In the genomic region with DNA sequence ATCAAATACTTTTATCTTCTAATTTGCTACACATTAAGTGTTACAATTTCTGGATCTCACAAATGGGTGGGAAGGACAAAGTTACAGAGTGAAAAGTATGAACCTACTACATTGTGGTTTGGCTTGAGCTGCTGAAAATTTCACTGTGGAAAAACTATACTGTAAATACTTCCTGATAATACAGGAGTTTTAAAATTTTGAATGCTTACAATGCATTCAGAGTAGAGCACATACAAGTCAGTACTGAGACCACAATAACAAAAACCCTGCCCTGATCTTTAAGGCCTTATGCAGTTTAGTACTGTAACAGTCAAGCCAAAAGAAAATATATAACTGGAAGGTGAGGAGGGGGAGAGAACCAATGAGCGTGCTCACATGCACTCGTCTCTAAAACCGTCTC, we compare ENCODE assay signal across 24 cellular contexts. TPM values are rescaled to one million over a fixed set of nuclear protein-coding genes. Genes with fewer than 3 reads are reported as not detected.
DNase-seq lines count a peak whose midpoint lies in the region; ATAC-seq and TF ChIP-seq lines count a peak whose summit lies in the region.
"Had no signal": no experiment of that assay in that cellular context is flagged by ENCODE, and none has a peak within 500 bp of the region (broad histone marks: within the 10 kb centered on the region; RNA-seq: fewer than 3 reads in every experiment).

No MANE protein-coding gene starts in this region.

- H3K4me1 ChIP-seq in right atrium auricular region: peaks cover 0 to 35% of the 10 kb centered on the region in 2 donors

- no peaks in the 10 kb centered on the region for H3K27me3 ChIP-seq in right atrium auricular region
- H3K27me3 ChIP-seq: left lung, SJCRH30, upper lobe of right lung had no signal

- H3K4me1 Mint-ChIP-seq in natural killer cell (peaks cover 49 to 52% of the 10 kb centered on the region in 2 donors), chondrocyte (ENCODE audit: low read depth) (peaks cover 35% of the 10 kb centered on the region), mesothelial cell of epicardium (peaks cover 10% of the 10 kb centered on the region)
- H3K4me1 Mint-ChIP-seq in natural killer cell treated with Interleukin-12 subunit alpha and Interleukin-12 subunit beta and Interleukin-15 and Interleukin-18, amount 100 ng/mL, for 72 hours (ENCODE audit: low read depth in 2 of 2): peaks cover 39% of the 10 kb centered on the region in 2 donors

- H3K36me3 ChIP-seq in right atrium auricular region: no peaks in the 10 kb centered on the region
- H3K36me3 ChIP-seq: SJCRH30, upper lobe of right lung had no signal

- H3K27ac ChIP-seq in right atrium auricular region: no peak overlapping the region
- H3K27ac ChIP-seq: left lung, upper lobe of right lung had no signal

- H3K9me3 ChIP-seq in right atrium auricular region: no peaks in the 10 kb centered on the region
- H3K9me3 ChIP-seq: left lung, SJCRH30, upper lobe of right lung had no signal

- H3K9me3 Mint-ChIP-seq in natural killer cell: no peaks in the 10 kb centered on the region
- no peaks in the 10 kb centered on the region for H3K9me3 Mint-ChIP-seq in natural killer cell treated with Interleukin-12 subunit alpha and Interleukin-12 subunit beta and Interleukin-15 and Interleukin-18, amount 100 ng/mL, for 72 hours
- peaks cover 2% of the 10 kb centered on the region for H3K9me3 Mint-ChIP-seq in chondrocyte (ENCODE audit: low read depth)
- peaks cover 4% of the 10 kb centered on the region for H3K9me3 Mint-ChIP-seq in mesothelial cell of epicardium
- H3K9me3 Mint-ChIP-seq: T-cell had no signal

- no peak overlapping the region for H3K4me3 ChIP-seq in right atrium auricular region
- H3K4me3 ChIP-seq: left lung, SJCRH30, upper lobe of right lung had no signal

- H3K4me3 Mint-ChIP-seq in natural killer cell (no peak overlapping the region), chondrocyte (ENCODE audit: unreplicated experiment) (no peak overlapping the region), mesothelial cell of epicardium (no peak overlapping the region)
- no peak overlapping the region for H3K4me3 Mint-ChIP-seq in natural killer cell treated with Interleukin-12 subunit alpha and Interleukin-12 subunit beta and Interleukin-15 and Interleukin-18, amount 100 ng/mL, for 72 hours
- H3K4me3 Mint-ChIP-seq: activated T-cell treated with anti-CD3 and anti-CD28 coated beads, Interleukin-2, amount 50 U/mL, for 72 hours; brain; T-cell had no signal

- no peak for DNase-seq in natural killer cell
- DNase-seq in natural killer cell treated with Interleukin-12 subunit alpha and Interleukin-12 subunit beta and Interleukin-15 and Interleukin-18, amount 100 ng/mL, for 72 hours (ENCODE audit: low spot score): no peak
- no peak for DNase-seq in chondrocyte (ENCODE audit: low spot score)
- no peak for DNase-seq in mesothelial cell of epicardium (ENCODE audit: low spot score in 2 of 2, unreplicated experiment in 2 of 2)
- no peak for DNase-seq in H4 (ENCODE audit: low spot score)
- DNase-seq in right atrium auricular region (ENCODE audit: low spot score): no peak
- DNase-seq in stimulated activated CD4-positive, alpha-beta T cell treated with anti-CD3 and anti-CD28 coated beads, Interleukin-4, amount 100 ng/mL, for 1 hour: no peak
- DNase-seq: activated CD4-positive, alpha-beta T cell treated with anti-CD3 and anti-CD28 coated beads for 48 hours; activated T-cell treated with anti-CD3 and anti-CD28 coated beads, Interleukin-2, amount 50 U/mL, for 72 hours; effector memory CD4-positive, alpha-beta T cell; hippocampal formation; left lung; NCI-H1092 treated with DMSO at 0.1 percent for 48 hours; NCI-H1930; NCI-H526 treated with DMSO at 0.1 percent for 48 hours; posterior cingulate gyrus; SJCRH30; stimulated activated CD8-positive, alpha-beta memory T cell treated with anti-CD3 and anti-CD28 coated beads, Interleukin-4, amount 100 ng/mL, for 48 hours; T-cell; upper lobe of right lung had no signal

- no peak for TF ChIP-seq CTCF in natural killer cell (IDR thresholded peaks at IDR 0.05)
- no peak for TF ChIP-seq CTCF in chondrocyte (IDR thresholded peaks at IDR 0.05)
- TF ChIP-seq CTCF in mesothelial cell of epicardium (IDR thresholded peaks at IDR 0.05; ENCODE audit: unreplicated experiment): no peak
- TF ChIP-seq CTCF in right atrium auricular region (IDR thresholded peaks at IDR 0.05): no peak

- ATAC-seq in natural killer cell (no peak), HG02938 (IDR thresholded peaks at IDR 0.05; ENCODE audit: unreplicated experiment) (no peak)
- no peak for ATAC-seq in natural killer cell treated with Interleukin-12 subunit alpha and Interleukin-12 subunit beta and Interleukin-15 and Interleukin-18, amount 100 ng/mL, for 72 hours
- ATAC-seq: activated T-cell treated with anti-CD3 and anti-CD28 coated beads, Interleukin-2, amount 50 U/mL, for 72 hours; left lung; sciatic nerve; T-cell; upper lobe of right lung had no signal

- H3K27me3 Mint-ChIP-seq in natural killer cell (ENCODE audit: low read depth in 2 of 2) (no peaks in the 10 kb centered on the region), chondrocyte (ENCODE audit: low read depth) (no peaks in the 10 kb centered on the region), mesothelial cell of epicardium (ENCODE audit: low read depth) (no peaks in the 10 kb centered on the region)
- H3K27me3 Mint-ChIP-seq in natural killer cell treated with Interleukin-12 subunit alpha and Interleukin-12 subunit beta and Interleukin-15 and Interleukin-18, amount 100 ng/mL, for 72 hours: no peaks in the 10 kb centered on the region
- H3K27me3 Mint-ChIP-seq: brain, T-cell had no signal

- no peaks in the 10 kb centered on the region for H3K36me3 Mint-ChIP-seq in natural killer cell
- no peaks in the 10 kb centered on the region for H3K36me3 Mint-ChIP-seq in natural killer cell treated with Interleukin-12 subunit alpha and Interleukin-12 subunit beta and Interleukin-15 and Interleukin-18, amount 100 ng/mL, for 72 hours
- H3K36me3 Mint-ChIP-seq in chondrocyte (ENCODE audit: low read depth): peaks cover 4% of the 10 kb centered on the region
- H3K36me3 Mint-ChIP-seq in mesothelial cell of epicardium: peaks cover 12% of the 10 kb centered on the region

- H3K27ac Mint-ChIP-seq in natural killer cell: peak overlapping the region; percentile 37 to 48
- peak overlapping the region in 1 of 2 donors; percentile 47 for H3K27ac Mint-ChIP-seq in natural killer cell treated with Interleukin-12 subunit alpha and Interleukin-12 subunit beta and Interleukin-15 and Interleukin-18, amount 100 ng/mL, for 72 hours
- H3K27ac Mint-ChIP-seq in chondrocyte (ENCODE audit: unreplicated experiment): peak overlapping the region; percentile 77
- H3K27ac Mint-ChIP-seq in mesothelial cell of epicardium: peak overlapping the region; percentile 81
- H3K27ac Mint-ChIP-seq: activated naive CD4-positive, alpha-beta T cell treated with anti-CD3 and anti-CD28 coated beads, Interleukin-2, amount 50 U/mL, for 72 hours; activated T-cell treated with anti-CD3 and anti-CD28 coated beads, Interleukin-2, amount 50 U/mL, for 72 hours had no signal

- intact Hi-C loops in natural killer cell (cut with micrococcal nuclease): no loop called here

RNA-seq across cellular contexts. Expression of a gene that starts 58.2 kb away (rescaled TPM):
- total RNA-seq in natural killer cell (10 to 100 TPM; 32.3 to 42.3 (median 34.9) TPM), chondrocyte (44.4 to 52.7 TPM (median 51.2 TPM) in 3 replicates), mesothelial cell of epicardium (35.4 to 38.6 TPM (median 36.3 TPM) in 3 replicates), right atrium auricular region (10 to 100 TPM; 22.1 to 24.7 TPM)
- 10 to 100 TPM; 36.4 to 39.4 TPM for total RNA-seq in natural killer cell treated with Interleukin-12 subunit alpha and Interleukin-12 subunit beta and Interleukin-15 and Interleukin-18, amount 100 ng/mL, for 72 hours
- 6.1 and 12.4 TPM in 2 replicates for total RNA-seq in H4 (2014; rRNA removed; shearing (Covaris generic))
